In the genomic region with DNA sequence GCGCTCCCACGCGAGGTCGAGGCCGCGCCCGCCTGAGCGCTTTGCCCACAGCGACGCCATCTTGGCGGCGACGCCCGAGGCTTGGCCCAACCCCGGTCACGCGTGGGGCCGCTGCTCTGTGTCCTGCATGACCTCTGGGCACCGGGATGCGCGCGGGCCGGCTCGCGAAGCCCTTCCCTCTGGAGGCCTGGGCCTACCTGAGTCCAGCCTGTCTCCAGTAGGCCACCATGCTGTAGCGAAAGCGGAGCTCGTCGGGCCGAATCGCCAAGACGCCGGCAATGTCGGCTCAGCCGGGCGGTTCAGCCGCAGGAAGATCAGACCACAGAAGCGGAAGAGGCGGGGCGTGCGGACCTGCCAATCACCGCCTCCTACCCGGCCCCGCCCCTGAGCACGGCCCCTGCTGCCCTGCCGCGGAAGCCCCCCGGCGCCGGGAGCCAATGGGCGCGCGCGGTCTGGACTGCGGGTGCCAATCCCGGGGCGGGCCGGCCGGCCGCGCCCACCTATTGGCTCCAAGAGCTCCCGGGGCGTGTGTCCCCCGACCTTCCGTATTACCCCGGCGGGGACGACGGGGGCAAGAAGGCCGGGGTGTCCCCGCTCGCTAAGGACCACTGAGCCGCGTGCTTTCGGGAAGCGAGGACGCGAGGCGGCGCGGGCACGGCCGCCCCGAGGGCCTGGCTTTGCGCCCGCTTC, we compare ENCODE assay signal across 7 cellular contexts.
DNase-seq lines count a peak whose midpoint lies in the region; ATAC-seq and TF ChIP-seq lines count a peak whose summit lies in the region.

TSS of gene ATP5F1E (minus strand) at position 313 of the 690 bp plus-strand sequence. CDS start at position 229, 84 bp downstream.

- DNase-seq in NCI-H2081 (lab: John Stamatoyannopoulos, UW) = peak; percentile 95
- peak; percentile 96 for DNase-seq in T-helper 9 cell
- peak; percentile 76 for DNase-seq in astrocyte of the cerebellum (ENCODE audit: low read depth)
- peak; percentile 95 for DNase-seq in hepatic stellate cell (ENCODE audit: low spot score)
- peak; percentile 98 for DNase-seq in retina

- peak; percentile 55 for ATAC-seq in GM18508 (IDR thresholded peaks at IDR 0.05; ENCODE audit: insufficient read depth, unreplicated experiment)
- ATAC-seq in HG02981 (IDR thresholded peaks at IDR 0.05; ENCODE audit: unreplicated experiment) = peak; percentile 93

- in situ Hi-C loops in astrocyte of the cerebellum (cut with HindIII; ENCODE audit: low sequenced_read_pairs) = no loop called here

- TF ChIP-seq CTCF in astrocyte of the cerebellum (IDR thresholded peaks at IDR 0.05; ENCODE audit: low read depth, low read length, missing control alignments) = no peak

- H3K4me3 ChIP-seq in astrocyte of the cerebellum (ENCODE audit: low read depth, low read length) = peak within 1 kb of the TSS; percentile 80

Comparison
In these comparisons a context has a peak if more than half of its experiments do, and no peak if none do; other contexts are left out.
1. Peak in every context shown above with its lines: DNase-seq, ATAC-seq and H3K4me3 ChIP-seq.